19 cellular contexts compared by ENCODE assay signal in the genomic region with DNA sequence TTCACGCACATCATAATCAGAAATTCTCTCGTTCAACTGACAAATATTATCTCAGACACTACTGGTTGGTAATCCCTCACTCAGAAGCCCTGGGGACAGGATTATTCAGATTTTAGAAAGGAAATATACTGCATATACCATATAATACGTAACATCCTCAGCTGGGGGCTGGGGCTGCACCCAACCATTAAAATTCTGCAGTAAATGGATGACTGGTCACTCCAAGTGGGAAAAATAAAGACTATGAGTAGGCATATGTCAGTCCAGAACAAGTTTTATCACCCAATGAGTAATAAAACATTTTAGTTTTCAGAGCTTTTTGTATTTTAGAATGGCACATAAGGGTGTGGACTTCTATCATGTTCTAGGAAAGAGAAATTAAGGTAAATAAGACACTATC.
"Had no signal": no experiment of that assay in that cellular context is flagged by ENCODE, and none has a peak within 500 bp of the region (broad histone marks: within the 10 kb centered on the region; RNA-seq: fewer than 3 reads in every experiment).

No MANE protein-coding gene starts in this region.

- H3K9me3 Mint-ChIP-seq: activated B cell treated with CpG ODN at 0.5 μM for 24 hours; activated CD8-positive, alpha-beta T cell treated with anti-CD3 and anti-CD28 coated beads for 36 hours; activated naive CD4-positive, alpha-beta T cell treated with anti-CD3 and anti-CD28 coated beads, Interleukin-2, amount 50 U/mL, for 72 hours had no signal

- H3K27ac Mint-ChIP-seq: activated B cell treated with CpG ODN at 0.5 μM for 24 hours; activated naive CD4-positive, alpha-beta T cell treated with anti-CD3 and anti-CD28 coated beads, Interleukin-2, amount 50 U/mL, for 72 hours; nephron progenitor cell had no signal

- ATAC-seq: activated CD8-positive, alpha-beta T cell treated with anti-CD3 and anti-CD28 coated beads for 36 hours; lower lobe of right lung had no signal

- FAIRE-seq: TTC549 had no signal

- DNase-seq: activated B cell treated with CpG ODN at 0.5 μM for 24 hours; activated CD4-positive, alpha-beta T cell treated with anti-CD3 and anti-CD28 coated beads for 4 hours; activated CD8-positive, alpha-beta T cell treated with anti-CD3 and anti-CD28 coated beads for 36 hours; activated gamma-delta T cell; activated T-cell treated with anti-CD3 and anti-CD28 coated beads, Interleukin-2, amount 50 U/mL, for 48 hours; amniotic stem cell; foreskin melanocyte; glutamatergic neuron; hypothalamus; islet precursor cell; lower lobe of right lung; nephron progenitor cell; nucleus accumbens; sigmoid colon; stimulated activated CD4-positive, alpha-beta T cell treated with anti-CD3 and anti-CD28 coated beads, Interleukin-4, amount 100 ng/mL, for 4 hours; stimulated activated naive CD4-positive, alpha-beta T cell; uterus had no signal

- H3K27me3 Mint-ChIP-seq: activated B cell treated with CpG ODN at 0.5 μM for 24 hours; activated CD8-positive, alpha-beta T cell treated with anti-CD3 and anti-CD28 coated beads for 36 hours had no signal

- H3K4me3 Mint-ChIP-seq: activated B cell treated with CpG ODN at 0.5 μM for 24 hours; activated CD8-positive, alpha-beta T cell treated with anti-CD3 and anti-CD28 coated beads for 36 hours; nephron progenitor cell had no signal
